In the genomic region with DNA sequence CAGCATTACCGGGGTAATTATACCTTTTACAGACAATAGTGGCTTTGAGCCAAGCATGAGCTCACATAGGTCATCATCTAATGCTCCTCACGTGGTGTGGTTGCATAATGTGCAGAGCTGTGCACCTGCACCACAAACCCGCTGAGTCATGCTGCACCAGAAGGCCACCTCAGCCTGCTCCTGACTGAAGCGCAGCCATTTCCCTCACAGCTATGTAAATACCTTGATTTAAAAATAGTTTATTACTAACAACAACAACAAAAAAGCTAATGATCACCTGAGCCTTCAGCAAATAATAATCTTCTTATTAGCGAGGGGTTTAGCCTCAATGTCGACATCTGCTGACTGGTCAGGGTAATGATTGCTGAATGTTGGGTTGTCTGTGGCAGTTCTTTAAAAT, we compare ENCODE assay signal across 12 cellular contexts.
DNase-seq lines count a peak whose midpoint lies in the region; ATAC-seq, FAIRE-seq and TF ChIP-seq lines count a peak whose summit lies in the region.
"Had no signal": no experiment of that assay in that cellular context is flagged by ENCODE, and none has a peak within 500 bp of the region (broad histone marks: within the 10 kb centered on the region; RNA-seq: fewer than 3 reads in every experiment).

No MANE protein-coding gene starts in this region.

- TF ChIP-seq POLR2A in GM12878 (IDR thresholded peaks at IDR 0.05; ENCODE audit: low read depth, low read length): no peak

- H3K27me3 ChIP-seq in GM12878 (replicated peaks in 1 of 2; ENCODE audit: control insufficient read depth in 2 of 2, insufficient read depth in 2 of 2, low read length in 1 of 2): no peaks in the 10 kb centered on the region
- no peaks in the 10 kb centered on the region for H3K27me3 ChIP-seq in kidney epithelial cell (ENCODE audit: control insufficient read depth, insufficient read depth, low read length)
- H3K27me3 ChIP-seq: suprapubic skin had no signal

- peak; percentile 1 for DNase-seq in NCI-H1694 (lab: John Stamatoyannopoulos, UW)
- DNase-seq in NCI-H1694 treated with DMSO at 0.1 percent for 48 hours (lab: John Stamatoyannopoulos, UW): no peak
- no peak for DNase-seq in GM12878 (ENCODE audit: low read depth, low spot score)
- DNase-seq in kidney epithelial cell (ENCODE audit: low read depth): peak; percentile 50
- no peak for DNase-seq in NCI-H446 (lab: John Stamatoyannopoulos, UW)
- DNase-seq: effector memory CD4-positive, alpha-beta T cell had no signal

- H3K4me1 Mint-ChIP-seq in activated T-helper 17 cell treated with anti-CD3 and anti-CD28 coated beads, Interleukin-2, amount 50 U/mL, for 72 hours: no peaks in the 10 kb centered on the region

- peaks cover 12% of the 10 kb centered on the region; the same call in 2 of the 3 replicates for H3K9me3 ChIP-seq in GM12878 (replicated peaks; ENCODE audit: control insufficient read depth, insufficient read depth, low read length)
- H3K9me3 ChIP-seq: suprapubic skin had no signal

- peaks cover 4% of the 10 kb centered on the region for H3K9me3 Mint-ChIP-seq in activated T-helper 17 cell treated with anti-CD3 and anti-CD28 coated beads, Interleukin-2, amount 50 U/mL, for 72 hours

- no peak overlapping the region for H3K4me2 ChIP-seq in GM12878 (ENCODE audit: control insufficient read depth, insufficient read depth)

- CTCF ChIA-PET in GM12878 (lab: Yijun Ruan, JAX): no interaction called here

- FAIRE-seq in GM12878 (lab: Jason Lieb, UNC): no peak
- FAIRE-seq: A204.1, GM18507 had no signal

- no peaks in the 10 kb centered on the region for H3K27me3 Mint-ChIP-seq in activated T-helper 17 cell treated with anti-CD3 and anti-CD28 coated beads, Interleukin-2, amount 50 U/mL, for 72 hours

- 87% methylated on average over 6 of the region's 6 CpGs for WGBS in GM12878 (ENCODE audit: insufficient coverage, insufficient replicate concordance, low lambda C conversion rate, missing lambda C conversion rate)

- H3K4me3 ChIP-seq in GM12878: no peak overlapping the region
- no peak overlapping the region for H3K4me3 ChIP-seq in kidney epithelial cell (ENCODE audit: low read depth, low read length)
- H3K4me3 ChIP-seq: suprapubic skin had no signal

- peaks cover 5% of the 10 kb centered on the region for H3K36me3 Mint-ChIP-seq in activated T-helper 17 cell treated with anti-CD3 and anti-CD28 coated beads, Interleukin-2, amount 50 U/mL, for 72 hours (ENCODE audit: low read depth)

- SMC1A ChIA-PET in GM12878 (lab: Charles Lee; ENCODE audit: uncharacterized antibody, unreplicated experiment): no interaction called here

- TF ChIP-seq RAD21 in Ishikawa (IDR thresholded peaks at IDR 0.05; ENCODE audit: low read depth) (no peak), GM12878 (IDR thresholded peaks at IDR 0.05; ENCODE audit: insufficient read depth, low read depth, low read length) (no peak)

- H2AFZ ChIP-seq in GM12878 (ENCODE audit: control insufficient read depth, low read depth, low read length): no peak overlapping the region

- H3K79me2 ChIP-seq in GM12878 (ENCODE audit: control insufficient read depth, insufficient read depth, low read length): no peaks in the 10 kb centered on the region

- no peak overlapping the region for H3K27ac ChIP-seq in GM12878 (ENCODE audit: control insufficient read depth, insufficient read depth)
- H3K27ac ChIP-seq: suprapubic skin had no signal

- RAD21 ChIA-PET in GM12878 (lab: Charles Lee; ENCODE audit: unreplicated experiment): no interaction called here

- H3K27ac Mint-ChIP-seq in activated T-helper 17 cell treated with anti-CD3 and anti-CD28 coated beads, Interleukin-2, amount 50 U/mL, for 72 hours: no peak overlapping the region

- H3K9ac ChIP-seq in GM12878 (ENCODE audit: control insufficient read depth, insufficient read depth, low read length): no peak overlapping the region

- no TSS peak for BruUV-seq in GM12878 (replicated peaks; lab: Mats Ljungman, UMichigan)

- ATAC-seq in GM12878: no peak
- ATAC-seq in activated T-helper 17 cell treated with anti-CD3 and anti-CD28 coated beads, Interleukin-2, amount 50 U/mL, for 72 hours (replicated peaks): no peak
- ATAC-seq in GM19467 (IDR thresholded peaks at IDR 0.05; ENCODE audit: unreplicated experiment): no peak

- no peaks in the 10 kb centered on the region for H3K4me1 ChIP-seq in GM12878 (ENCODE audit: control insufficient read depth, insufficient read depth, low read length)
- H3K4me1 ChIP-seq: suprapubic skin had no signal

- H4K20me1 ChIP-seq in GM12878 (ENCODE audit: control insufficient read depth, insufficient read depth): no peaks in the 10 kb centered on the region

- no peak for TF ChIP-seq CTCF in GM12878 (IDR thresholded peaks at IDR 0.05 in 2 of 3, conservative IDR thresholded peaks at IDR 0.05 in 1 of 3; ENCODE audit: control insufficient read depth in 2 of 3, extremely low read depth in 1 of 3, insufficient read depth in 1 of 3, low read depth in 3 of 3, low read length in 3 of 3)
- TF ChIP-seq CTCF in kidney epithelial cell (IDR thresholded peaks at IDR 0.05; ENCODE audit: insufficient read depth, low read length, poor library complexity, severe bottlenecking): no peak

- H3K4me3 Mint-ChIP-seq in activated T-helper 17 cell treated with anti-CD3 and anti-CD28 coated beads, Interleukin-2, amount 50 U/mL, for 72 hours: no peak overlapping the region

- TF ChIP-seq EP300 in Ishikawa (IDR thresholded peaks at IDR 0.05; ENCODE audit: borderline replicate concordance) (peak; percentile 19; the same call in 1 of the 2 replicates), GM12878 (IDR thresholded peaks at IDR 0.05; ENCODE audit: borderline replicate concordance in 1 of 2, control insufficient read depth in 1 of 2, low read depth in 2 of 2, low read length in 2 of 2) (no peak)

- intact Hi-C loops in GM12878 (cut with micrococcal nuclease; ENCODE audit: unreplicated experiment): loop anchor here (1.0 kb wide), 1 partner anchor 46 kb away; no protein-coding TSS in a partner anchor

- POLR2A ChIA-PET in GM12878 (lab: Charles Lee): no interaction called here

- in situ Hi-C loops in GM12878 (cut with MboI): no loop called here

- peaks cover 0 to 1% of the 10 kb centered on the region in 2 experiments; a peak in 2 of 4 replicates for H3K36me3 ChIP-seq in GM12878 (ENCODE audit: control insufficient read depth in 2 of 2, insufficient read depth in 2 of 2, low read length in 1 of 2)
- no peaks in the 10 kb centered on the region for H3K36me3 ChIP-seq in kidney epithelial cell (ENCODE audit: control insufficient read depth, insufficient read depth, low read length)

TF ChIP-seq in Ishikawa, 13 proteins besides CTCF, POLR2A, EP300 and RAD21:
- TF ChIP-seq CEBPB (IDR thresholded peaks at IDR 0.05) (peak; percentile 64; the same call in 1 of the 2 replicates), TEAD4 (IDR thresholded peaks at IDR 0.05) (no peak), EGR1 (IDR thresholded peaks at IDR 0.05) (no peak), ZBTB7A (IDR thresholded peaks at IDR 0.05; ENCODE audit: low read depth) (no peak), YY1 (IDR thresholded peaks at IDR 0.05; ENCODE audit: low read depth) (no peak), NFIC (IDR thresholded peaks at IDR 0.05) (0 out of 2 replicates have a peak, but pooled peaks have one; percentile 37), TCF12 (IDR thresholded peaks at IDR 0.05; ENCODE audit: low read depth) (0 out of 2 replicates have a peak, but pooled peaks have one; percentile 35)
- TF ChIP-seq, protein P1, sequence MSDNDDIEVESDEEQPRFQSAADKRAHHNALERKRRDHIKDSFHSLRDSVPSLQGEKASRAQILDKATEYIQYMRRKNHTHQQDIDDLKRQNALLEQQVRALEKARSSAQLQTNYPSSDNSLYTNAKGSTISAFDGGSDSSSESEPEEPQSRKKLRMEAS (IDR thresholded peaks at IDR 0.05): no peak
- TF ChIP-seq, protein P2, sequence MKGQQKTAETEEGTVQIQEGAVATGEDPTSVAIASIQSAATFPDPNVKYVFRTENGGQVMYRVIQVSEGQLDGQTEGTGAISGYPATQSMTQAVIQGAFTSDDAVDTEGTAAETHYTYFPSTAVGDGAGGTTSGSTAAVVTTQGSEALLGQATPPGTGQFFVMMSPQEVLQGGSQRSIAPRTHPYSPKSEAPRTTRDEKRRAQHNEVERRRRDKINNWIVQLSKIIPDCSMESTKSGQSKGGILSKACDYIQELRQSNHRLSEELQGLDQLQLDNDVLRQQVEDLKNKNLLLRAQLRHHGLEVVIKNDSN (IDR thresholded peaks at IDR 0.05): peak; percentile 81
TF ChIP-seq in Ishikawa: peak in this region for 4.

TF ChIP-seq in GM12878, 131 proteins besides CTCF, POLR2A, EP300 and RAD21 (continues in another document):
- no peak for TF ChIP-seq RFX5 (IDR thresholded peaks at IDR 0.05; ENCODE audit: low read depth, low read length)
- TF ChIP-seq, protein P3, sequence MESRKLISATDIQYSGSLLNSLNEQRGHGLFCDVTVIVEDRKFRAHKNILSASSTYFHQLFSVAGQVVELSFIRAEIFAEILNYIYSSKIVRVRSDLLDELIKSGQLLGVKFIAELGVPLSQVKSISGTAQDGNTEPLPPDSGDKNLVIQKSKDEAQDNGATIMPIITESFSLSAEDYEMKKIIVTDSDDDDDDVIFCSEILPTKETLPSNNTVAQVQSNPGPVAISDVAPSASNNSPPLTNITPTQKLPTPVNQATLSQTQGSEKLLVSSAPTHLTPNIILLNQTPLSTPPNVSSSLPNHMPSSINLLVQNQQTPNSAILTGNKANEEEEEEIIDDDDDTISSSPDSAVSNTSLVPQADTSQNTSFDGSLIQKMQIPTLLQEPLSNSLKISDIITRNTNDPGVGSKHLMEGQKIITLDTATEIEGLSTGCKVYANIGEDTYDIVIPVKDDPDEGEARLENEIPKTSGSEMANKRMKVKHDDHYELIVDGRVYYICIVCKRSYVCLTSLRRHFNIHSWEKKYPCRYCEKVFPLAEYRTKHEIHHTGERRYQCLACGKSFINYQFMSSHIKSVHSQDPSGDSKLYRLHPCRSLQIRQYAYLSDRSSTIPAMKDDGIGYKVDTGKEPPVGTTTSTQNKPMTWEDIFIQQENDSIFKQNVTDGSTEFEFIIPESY (IDR thresholded peaks at IDR 0.05): peak; percentile 83; the same call in 1 of the 2 replicates

Comparison
In these comparisons a context has a peak if more than half of its experiments do, and no peak if none do; other contexts are left out.
1. DNase-seq: peak in NCI-H1694 (single experiment) and kidney epithelial cell (single experiment); none in NCI-H1694 treated with DMSO at 0.1 percent for 48 hours (single experiment), GM12878 (single experiment) and NCI-H446 (0 of 2).